10 cellular contexts compared by ENCODE assay signal in genomic region chr9:105154723-105155191, GRCh38.
DNase-seq lines count a peak whose midpoint lies in the region; FAIRE-seq and TF ChIP-seq lines count a peak whose summit lies in the region.
"Had no signal": no experiment of that assay in that cellular context is flagged by ENCODE, and none has a peak within 500 bp of the region (broad histone marks: within the 10 kb centered on the region; RNA-seq: fewer than 3 reads in every experiment).

No MANE protein-coding gene starts in this region.

- intact Hi-C loops in sigmoid colon (cut with DNase I): loop anchor here (5.0 kb wide), 2 partner anchors 263 to 292 kb away; no protein-coding TSS in a partner anchor

- H3K4me1 Mint-ChIP-seq in H9: peaks cover 6 to 11% of the 10 kb centered on the region in 2 experiments

- no peak for TF ChIP-seq POLR2A in sigmoid colon (IDR thresholded peaks at IDR 0.05)

- H3K79me2 ChIP-seq in H9 (ENCODE audit: insufficient read depth, low read length) (no peaks in the 10 kb centered on the region), fibroblast of lung (ENCODE audit: control insufficient read depth, insufficient read depth, low read length) (no peaks in the 10 kb centered on the region)

- no peak overlapping the region for H2BK5ac ChIP-seq in H9 (ENCODE audit: insufficient read length, low read length)

- FAIRE-seq in RCC 7860 (lab: Jason Lieb, UNC): peak; percentile 67

- no peak overlapping the region for H3K27ac Mint-ChIP-seq in H9
- H3K27ac Mint-ChIP-seq: natural killer cell had no signal

- no peaks in the 10 kb centered on the region for H3K27me3 ChIP-seq in H9 (ENCODE audit: insufficient read depth, low read length)
- no peaks in the 10 kb centered on the region for H3K27me3 ChIP-seq in fibroblast of lung (ENCODE audit: control insufficient read depth, insufficient read depth, low read length)
- no peaks in the 10 kb centered on the region for H3K27me3 ChIP-seq in sigmoid colon

- peak overlapping the region; percentile 14 for H2BK12ac ChIP-seq in H9 (ENCODE audit: insufficient read length, low read depth, low read length)

- H3K36me3 Mint-ChIP-seq in H9 (ENCODE audit: insufficient read depth in 1 of 3, low read depth in 3 of 3): no peaks in the 10 kb centered on the region
- H3K36me3 Mint-ChIP-seq: natural killer cell had no signal

- H3K4ac ChIP-seq in H9 (ENCODE audit: low read depth, low read length): no peak overlapping the region

- H3K27ac ChIP-seq in H9 (ENCODE audit: insufficient read length, low read depth, low read length) (no peak overlapping the region), fibroblast of lung (ENCODE audit: insufficient read depth, low read length) (no peak overlapping the region), sigmoid colon (peak overlapping the region in 3 of 4 donors; percentile 6 to 46 (median 32))

- H2AK5ac ChIP-seq in H9 (ENCODE audit: insufficient read length, low read length): no peak overlapping the region

- H3K18ac ChIP-seq in H9 (ENCODE audit: insufficient read length, low read depth, low read length): no peak overlapping the region

- TF ChIP-seq EP300 in sigmoid colon (IDR thresholded peaks at IDR 0.05): no peak

- H4K91ac ChIP-seq in H9 (ENCODE audit: insufficient read length, low read depth, low read length): no peak overlapping the region

- H3K9me3 ChIP-seq in H9 (ENCODE audit: control insufficient read depth, low read depth, low read length) (no peaks in the 10 kb centered on the region), fibroblast of lung (ENCODE audit: control insufficient read depth, insufficient read depth, low read depth, low read length) (no peaks in the 10 kb centered on the region), sigmoid colon (no peaks in the 10 kb centered on the region)

- H3K23me2 ChIP-seq in H9 (ENCODE audit: insufficient read length, low read depth, low read length, poor library complexity, severe bottlenecking): no peaks in the 10 kb centered on the region

- H2AFZ ChIP-seq in H9 (ENCODE audit: low read length) (no peak overlapping the region), fibroblast of lung (ENCODE audit: low read length) (no peak overlapping the region)

- no peak overlapping the region for H4K8ac ChIP-seq in H9 (replicated peaks; ENCODE audit: insufficient read length, low read depth, low read length)

- H3K4me3 ChIP-seq in fibroblast of lung (replicated peaks in 1 of 4; ENCODE audit: control extremely low read depth in 1 of 4, insufficient read depth in 1 of 4, low read depth in 3 of 4, low read length in 4 of 4): no peak overlapping the region
- no peak overlapping the region for H3K4me3 ChIP-seq in sigmoid colon

- no peak overlapping the region for H3K14ac ChIP-seq in H9 (ENCODE audit: insufficient read depth, low read length)

- no peak overlapping the region for H2BK15ac ChIP-seq in H9 (ENCODE audit: low read depth, low read length)

- no peaks in the 10 kb centered on the region for H3K27me3 Mint-ChIP-seq in H9 (ENCODE audit: low read depth)

- H3K4me3 Mint-ChIP-seq in H9: no peak overlapping the region
- H3K4me3 Mint-ChIP-seq: natural killer cell had no signal

- no peaks in the 10 kb centered on the region; a peak in 1 of 5 replicates for H3K9me3 Mint-ChIP-seq in H9
- H3K9me3 Mint-ChIP-seq: natural killer cell had no signal

- no peak overlapping the region for H3K23ac ChIP-seq in H9 (ENCODE audit: insufficient read length, low read depth, low read length)

- TF ChIP-seq CTCF in H9 (conservative IDR thresholded peaks at IDR 0.05): no peak
- TF ChIP-seq CTCF in fibroblast of lung (conservative IDR thresholded peaks at IDR 0.05 in 1 of 2, IDR thresholded peaks at IDR 0.05 in 1 of 2; ENCODE audit: low read depth in 1 of 2, low read length in 2 of 2): no peak
- no peak for TF ChIP-seq CTCF in sigmoid colon (IDR thresholded peaks at IDR 0.05)

- H3K4me2 ChIP-seq in H9 (ENCODE audit: insufficient read depth, insufficient read length, low read length) (no peak overlapping the region), fibroblast of lung (ENCODE audit: extremely low read depth, insufficient read depth, low read length) (peak overlapping the region; percentile 38)

- no peak overlapping the region for H4K5ac ChIP-seq in H9 (ENCODE audit: insufficient read length, low read depth, low read length)

- no peaks in the 10 kb centered on the region for H4K20me1 ChIP-seq in H9 (ENCODE audit: control insufficient read depth, insufficient read depth, insufficient read length)
- no peaks in the 10 kb centered on the region for H4K20me1 ChIP-seq in fibroblast of lung (ENCODE audit: control insufficient read depth, extremely low read depth, insufficient read depth, low read length)

- no peaks in the 10 kb centered on the region for H3K36me3 ChIP-seq in fibroblast of lung (ENCODE audit: control insufficient read depth, insufficient read depth, low read length)
- H3K36me3 ChIP-seq in sigmoid colon: no peaks in the 10 kb centered on the region

- DNase-seq in H9 (no peak), RCC 7860 (ENCODE audit: low spot score) (peak; percentile 55), fibroblast of lung (ENCODE audit: low read depth in 2 of 2) (peak; percentile 68 to 71), sigmoid colon (no peak), HEK293T (ENCODE audit: extremely low spot score) (no peak), T-helper 2 cell (no peak)
- DNase-seq in activated CD4-positive, alpha-beta T cell treated with anti-CD3 and anti-CD28 coated beads, Interleukin-2, amount 50 U/mL, for 4 hours: no peak
- DNase-seq: central memory CD4-positive, alpha-beta T cell; DND-41; natural killer cell had no signal

- no peaks in the 10 kb centered on the region for H3K79me1 ChIP-seq in H9 (ENCODE audit: insufficient read depth, low read depth, low read length, poor library complexity, severe bottlenecking)

- H3K4me1 ChIP-seq in H9 (ENCODE audit: insufficient read depth, low read length) (no peaks in the 10 kb centered on the region), fibroblast of lung (ENCODE audit: control insufficient read depth, extremely low read depth, insufficient read depth, low read length) (peaks cover 6% of the 10 kb centered on the region), sigmoid colon (peaks cover 0 to 34% (median 30%) of the 10 kb centered on the region in 4 donors)

- no peak overlapping the region for H2BK120ac ChIP-seq in H9 (ENCODE audit: low read depth, low read length, poor library complexity, severe bottlenecking)

- WGBS in H9 (ENCODE audit: extremely low coverage, insufficient read length, low lambda C conversion rate): no CpG with 5 or more reads among the region's 2 CpGs
- WGBS in sigmoid colon, 2 donors: 64 to 71% methylated on average over 2 of the region's 2 CpGs

- no peak overlapping the region for H3T11ph ChIP-seq in H9 (ENCODE audit: low read length)

- POLR2A ChIA-PET in HEK293T (lab: Yijun Ruan, JAX): interaction anchor here (0.6 kb wide), 1 partner anchor 228 kb away, joined by 3 read pairs; no protein-coding TSS in a partner anchor

- no peak overlapping the region for H2BK20ac ChIP-seq in H9 (ENCODE audit: low read depth, low read length, poor library complexity, severe bottlenecking)

- CTCF ChIA-PET in HEK293T (lab: Yijun Ruan, JAX): no interaction called here

- no peak overlapping the region for H3K56ac ChIP-seq in H9 (ENCODE audit: insufficient read length, low read depth, low read length)

- no peak overlapping the region for H3K9ac ChIP-seq in H9 (ENCODE audit: extremely low read depth, insufficient read length, low read length)
- H3K9ac ChIP-seq in fibroblast of lung (ENCODE audit: insufficient read depth, low read length): no peak overlapping the region

TF ChIP-seq in HEK293T, 16 proteins besides CTCF, POLR2A, EP300 and RAD21:
- TF ChIP-seq CTBP1 (IDR thresholded peaks at IDR 0.05; ENCODE audit: borderline replicate concordance): no peak
- no peak for TF ChIP-seq SP1 (IDR thresholded peaks at IDR 0.05)
- no peak for TF ChIP-seq SUZ12 (IDR thresholded peaks at IDR 0.05)
- no peak for TF ChIP-seq FOXM1 (IDR thresholded peaks at IDR 0.05; ENCODE audit: borderline replicate concordance)
- no peak for TF ChIP-seq L3MBTL2 (conservative IDR thresholded peaks at IDR 0.05)

Comparison
In these comparisons a context has a peak if more than half of its experiments do, and no peak if none do; other contexts are left out.
1. DNase-seq: peak in RCC 7860 (single experiment) and fibroblast of lung (2 of 2); none in H9 (single experiment), sigmoid colon (single experiment), HEK293T (single experiment), activated CD4-positive, alpha-beta T cell treated with anti-CD3 and anti-CD28 coated beads, Interleukin-2, amount 50 U/mL, for 4 hours (0 of 2) and T-helper 2 cell (0 of 5).
2. H3K27ac ChIP-seq: peak in sigmoid colon (3 of 4); none in H9 (single experiment) and fibroblast of lung (single experiment).